Comparison of ENCODE assay signal across 13 cellular contexts in genomic region chr1:54379481-54380284, GRCh38. TPM values are rescaled to one million over a fixed set of nuclear protein-coding genes. Genes with fewer than 3 reads are reported as not detected.
DNase-seq lines count a peak whose midpoint lies in the region; ATAC-seq and TF ChIP-seq lines count a peak whose summit lies in the region.
"Had no signal": no experiment of that assay in that cellular context is flagged by ENCODE, and none has a peak within 500 bp of the region (broad histone marks: within the 10 kb centered on the region; RNA-seq: fewer than 3 reads in every experiment).

No MANE protein-coding gene starts in this region.

- DNase-seq in SK-N-SH, result peak; percentile 68
- no peak for DNase-seq in esophagus squamous epithelium (lab: John Stamatoyannopoulos, UW)
- peak; percentile 16 for DNase-seq in midbrain (lab: John Stamatoyannopoulos, UW)
- peak; percentile 73 to 77 for DNase-seq in thyroid gland
- DNase-seq in germinal center (ENCODE audit: low spot score), result no peak
- DNase-seq in activated CD4-positive, alpha-beta T cell treated with anti-CD3 and anti-CD28 coated beads for 48 hours, result no peak
- DNase-seq in NCI-H524 (lab: John Stamatoyannopoulos, UW), result no peak
- DNase-seq: 8988T, dermis blood vessel endothelial cell, hippocampal formation, NCI-H1930 had no signal

- H3K27ac ChIP-seq in SK-N-SH (ENCODE audit: low read depth in 2 of 2, low read length in 1 of 2), result peak overlapping the region in 1 of 2 experiments; percentile 24; a peak in 1 of 4 replicates
- peak overlapping the region in 3 of 4 donors; percentile 6 to 39 (median 25) for H3K27ac ChIP-seq in esophagus squamous epithelium
- peak overlapping the region in 1 of 3 donors; percentile 23 for H3K27ac ChIP-seq in thyroid gland
- H3K27ac ChIP-seq: neutrophil had no signal

- no peak overlapping the region for H3K9ac ChIP-seq in SK-N-SH

- H3K36me3 ChIP-seq in SK-N-SH (replicated peaks in 1 of 2; ENCODE audit: control insufficient read depth in 1 of 2, insufficient read depth in 2 of 2, low read length in 1 of 2), result peaks cover 0 to 2% of the 10 kb centered on the region in 2 experiments
- peaks cover 0 to 70% (median 0%) of the 10 kb centered on the region in 3 donors for H3K36me3 ChIP-seq in esophagus squamous epithelium
- no peaks in the 10 kb centered on the region for H3K36me3 ChIP-seq in thyroid gland
- H3K36me3 ChIP-seq: neutrophil had no signal

- H3K9me2 ChIP-seq in SK-N-SH, result no peaks in the 10 kb centered on the region

- TF ChIP-seq EP300 in SK-N-SH (IDR thresholded peaks at IDR 0.05; ENCODE audit: borderline replicate concordance in 1 of 2, low read depth in 1 of 2, low read length in 1 of 2), result no peak

- 94% methylated on average over 20 of the region's 24 CpGs for WGBS in SK-N-SH (ENCODE audit: low lambda C conversion rate)
- 78 to 82% methylated on average over 6 to 16 of the region's 24 CpGs for WGBS in esophagus squamous epithelium, 2 donors
- 66 to 69% methylated on average over 21 to 22 of the region's 24 CpGs for WGBS in thyroid gland, 2 donors

- no peak overlapping the region for H2AFZ ChIP-seq in SK-N-SH (ENCODE audit: low read depth)

- intact Hi-C loops in esophagus squamous epithelium (cut with DNase I) (no loop called here), thyroid gland (cut with DNase I) (no loop called here)

- no peak for TF ChIP-seq POLR2A in esophagus squamous epithelium (IDR thresholded peaks at IDR 0.05)
- TF ChIP-seq POLR2A in thyroid gland (IDR thresholded peaks at IDR 0.05), result no peak

- POLR2A ChIA-PET in SK-N-SH (lab: Yijun Ruan, JAX), result no interaction called here

- CTCF ChIA-PET in SK-N-SH (lab: Yijun Ruan, JAX), result no interaction called here

- H4K20me1 ChIP-seq in SK-N-SH (ENCODE audit: insufficient read depth), result peaks cover 3% of the 10 kb centered on the region; the same call in 1 of the 2 replicates

- no peaks in the 10 kb centered on the region for H3F3A ChIP-seq in SK-N-SH (replicated peaks; ENCODE audit: insufficient read depth)

- ATAC-seq in SK-N-SH treated with all-trans-retinoic acid at 6 μM for 48 hours, result no peak

- H3K9me3 ChIP-seq in SK-N-SH (no peaks in the 10 kb centered on the region), esophagus squamous epithelium (no peaks in the 10 kb centered on the region), thyroid gland (no peaks in the 10 kb centered on the region)
- H3K9me3 ChIP-seq: neutrophil had no signal

- no peak for TF ChIP-seq RAD21 in SK-N-SH (IDR thresholded peaks at IDR 0.05; ENCODE audit: low read length)

- H3K4me3 ChIP-seq in SK-N-SH (ENCODE audit: low read depth in 2 of 2, low read length in 1 of 2) (no peak overlapping the region), esophagus squamous epithelium (no peak overlapping the region), thyroid gland (replicated peaks in 1 of 3) (no peak overlapping the region)

- no peak for TF ChIP-seq CTCF in SK-N-SH (IDR thresholded peaks at IDR 0.05)
- no peak for TF ChIP-seq CTCF in esophagus squamous epithelium (IDR thresholded peaks at IDR 0.05)
- TF ChIP-seq CTCF in thyroid gland (IDR thresholded peaks at IDR 0.05), result no peak

- peaks cover 0 to 43% of the 10 kb centered on the region in 2 experiments; a peak in 1 of 4 replicates for H3K4me1 ChIP-seq in SK-N-SH (ENCODE audit: control insufficient read depth in 1 of 2, insufficient read depth in 2 of 2, low read depth in 1 of 2, low read length in 1 of 2)
- H3K4me1 ChIP-seq in esophagus squamous epithelium, result peaks cover 2 to 64% (median 12%) of the 10 kb centered on the region in 3 donors
- peaks cover 46 to 50% of the 10 kb centered on the region in 2 donors for H3K4me1 ChIP-seq in thyroid gland

- no peak overlapping the region for H3K4me2 ChIP-seq in SK-N-SH

- H3K27me3 ChIP-seq in SK-N-SH (ENCODE audit: insufficient read depth), result no peaks in the 10 kb centered on the region
- no peaks in the 10 kb centered on the region for H3K27me3 ChIP-seq in esophagus squamous epithelium
- no peaks in the 10 kb centered on the region for H3K27me3 ChIP-seq in thyroid gland
- H3K27me3 ChIP-seq: neutrophil had no signal

- H3K79me2 ChIP-seq in SK-N-SH (ENCODE audit: insufficient read depth), result peaks cover 12% of the 10 kb centered on the region; the same call in 1 of the 2 replicates

TF ChIP-seq in SK-N-SH, 30 proteins besides CTCF, POLR2A, EP300 and RAD21 (continues in another document):
- no peak for TF ChIP-seq NRF1 (IDR thresholded peaks at IDR 0.05; ENCODE audit: low read depth, low read length)
- no peak for TF ChIP-seq MEF2A (IDR thresholded peaks at IDR 0.05; ENCODE audit: borderline replicate concordance, low read depth)
- no peak for TF ChIP-seq POLR2AphosphoS5 (IDR thresholded peaks at IDR 0.05; ENCODE audit: low read depth, low read length)
- TF ChIP-seq SMC3 (IDR thresholded peaks at IDR 0.05; ENCODE audit: low read depth, low read length), result no peak
- TF ChIP-seq RFX5 (IDR thresholded peaks at IDR 0.05; ENCODE audit: low read length), result no peak
- TF ChIP-seq IRF3 (IDR thresholded peaks at IDR 0.05; ENCODE audit: low read depth, low read length), result no peak

TF ChIP-seq in SK-N-SH treated with all-trans-retinoic acid at 6 μM for 48 hours, 23 proteins besides CTCF, POLR2A, EP300 and RAD21 (continues in another document):
- no peak for TF ChIP-seq TOX (CRISPR knock-in tag; IDR thresholded peaks at IDR 0.05; ENCODE audit: borderline replicate concordance)
- TF ChIP-seq ZFP30 (CRISPR knock-in tag; IDR thresholded peaks at IDR 0.05), result no peak
- no peak for TF ChIP-seq RARB (CRISPR knock-in tag; IDR thresholded peaks at IDR 0.05)
- no peak for TF ChIP-seq TSHZ2 (CRISPR knock-in tag; IDR thresholded peaks at IDR 0.05)
- no peak for TF ChIP-seq TCF4 (CRISPR knock-in tag; IDR thresholded peaks at IDR 0.05; ENCODE audit: borderline replicate concordance)
- TF ChIP-seq PATZ1 (CRISPR knock-in tag; IDR thresholded peaks at IDR 0.05; ENCODE audit: borderline replicate concordance), result no peak
- TF ChIP-seq PPARA (CRISPR knock-in tag; IDR thresholded peaks at IDR 0.05; ENCODE audit: borderline replicate concordance), result no peak
- TF ChIP-seq GLIS3 (CRISPR knock-in tag; IDR thresholded peaks at IDR 0.05), result no peak
- TF ChIP-seq CSRNP3 (CRISPR knock-in tag; IDR thresholded peaks at IDR 0.05), result no peak
- TF ChIP-seq ZNF565 (CRISPR knock-in tag; conservative IDR thresholded peaks at IDR 0.05; ENCODE audit: low read depth), result no peak
- no peak for TF ChIP-seq OSR1 (CRISPR knock-in tag; IDR thresholded peaks at IDR 0.05)
- no peak for TF ChIP-seq ZC3H10 (CRISPR knock-in tag; IDR thresholded peaks at IDR 0.05)

RNA-seq across cellular contexts. Expression of gene SSBP3, which starts 26.5 kb away (rescaled TPM):
- polyA plus RNA-seq in SK-N-SH (2012; rRNA removed), result 18.0 and 26.2 TPM in 2 replicates
- 15.6 and 23.2 TPM in 2 replicates for polyA plus RNA-seq in SK-N-SH (2012; cell fraction: cytosol; rRNA removed)
- polyA plus RNA-seq in SK-N-SH (2012; cell fraction: nucleus; rRNA removed), result 11.7 and 18.1 TPM in 2 replicates
- 10 to 100 TPM; 17.1 to 25.4 (median 21.5) TPM for total RNA-seq in esophagus squamous epithelium
- 10 to 100 TPM; 15.4 to 23.0 (median 18.2) TPM for total RNA-seq in thyroid gland

Comparison
In these comparisons a context has a peak if more than half of its experiments do, and no peak if none do; other contexts are left out.
1. DNase-seq: peak in SK-N-SH (single experiment), midbrain (single experiment) and thyroid gland (2 of 2); none in esophagus squamous epithelium (single experiment), germinal center (single experiment), activated CD4-positive, alpha-beta T cell treated with anti-CD3 and anti-CD28 coated beads for 48 hours (single experiment) and NCI-H524 (0 of 2).